In genomic region chr12:113260636-113261300, GRCh38 we compare ENCODE assay signal across 15 cellular contexts. TPM values are rescaled to one million over a fixed set of nuclear protein-coding genes. Genes with fewer than 3 reads are reported as not detected.
DNase-seq lines count a peak whose midpoint lies in the region; ATAC-seq and TF ChIP-seq lines count a peak whose summit lies in the region.
"Had no signal": no experiment of that assay in that cellular context is flagged by ENCODE, and none has a peak within 500 bp of the region (broad histone marks: within the 10 kb centered on the region; RNA-seq: fewer than 3 reads in every experiment).

No MANE protein-coding gene starts in this region.

- peaks cover 0 to 36% of the 10 kb centered on the region in 2 donors for H3K4me1 ChIP-seq in right atrium auricular region
- H3K4me1 ChIP-seq in ovary (ENCODE audit: insufficient read depth), result peaks cover 22% of the 10 kb centered on the region
- H3K4me1 ChIP-seq in uterus, result no peaks in the 10 kb centered on the region
- no peaks in the 10 kb centered on the region for H3K4me1 ChIP-seq in neural progenitor cell

- H3K9me3 ChIP-seq in right atrium auricular region, result no peaks in the 10 kb centered on the region
- no peaks in the 10 kb centered on the region for H3K9me3 ChIP-seq in ovary
- no peaks in the 10 kb centered on the region for H3K9me3 ChIP-seq in uterus
- H3K9me3 ChIP-seq in neural progenitor cell (ENCODE audit: low read depth), result no peaks in the 10 kb centered on the region

- no peaks in the 10 kb centered on the region for H3K79me2 ChIP-seq in neural progenitor cell (ENCODE audit: low read depth)

- TF ChIP-seq EP300 in ovary (IDR thresholded peaks at IDR 0.05), result no peak

- 52 to 65% (median 55%) methylated on average over 12 of the region's 12 CpGs for WGBS in ovary, 3 donors

- POLR2A ChIA-PET in activated CD4-positive, alpha-beta T cell treated with anti-CD3 and anti-CD28 coated beads, Interleukin-2, amount 10 ng/mL, durations not matched to agents 7 days and 5 days (lab: Charles Lee), result no interaction called here

- no peak overlapping the region for H3K4me2 ChIP-seq in neural progenitor cell

- H4K20me1 ChIP-seq in neural progenitor cell (ENCODE audit: low read depth), result peaks cover 3% of the 10 kb centered on the region

- H3K36me3 ChIP-seq in right atrium auricular region (peaks cover 15% of the 10 kb centered on the region), ovary (no peaks in the 10 kb centered on the region), uterus (no peaks in the 10 kb centered on the region), neural progenitor cell (no peaks in the 10 kb centered on the region)

- no peaks in the 10 kb centered on the region for H3K36me3 Mint-ChIP-seq in neural progenitor cell
- H3K36me3 Mint-ChIP-seq in activated CD4-positive, alpha-beta T cell treated with anti-CD3 and anti-CD28 coated beads, Interleukin-2, amount 10 ng/mL, durations not matched to agents 7 days and 5 days (ENCODE audit: low read depth), result peaks cover 24% of the 10 kb centered on the region

- H3K9me3 Mint-ChIP-seq in neural progenitor cell, result no peaks in the 10 kb centered on the region
- peaks cover 2% of the 10 kb centered on the region for H3K9me3 Mint-ChIP-seq in activated CD4-positive, alpha-beta T cell treated with anti-CD3 and anti-CD28 coated beads, Interleukin-2, amount 10 ng/mL, durations not matched to agents 7 days and 5 days
- H3K9me3 Mint-ChIP-seq: IgD-negative memory B cell had no signal

- no peak overlapping the region for H3K4me3 Mint-ChIP-seq in neural progenitor cell
- no peak overlapping the region for H3K4me3 Mint-ChIP-seq in activated CD4-positive, alpha-beta T cell treated with anti-CD3 and anti-CD28 coated beads, Interleukin-2, amount 10 ng/mL, durations not matched to agents 7 days and 5 days
- H3K4me3 Mint-ChIP-seq: IgD-negative memory B cell had no signal

- H3K27me3 Mint-ChIP-seq in neural progenitor cell (ENCODE audit: insufficient read depth, low read depth), result peaks cover 5% of the 10 kb centered on the region
- H3K27me3 Mint-ChIP-seq in activated CD4-positive, alpha-beta T cell treated with anti-CD3 and anti-CD28 coated beads, Interleukin-2, amount 10 ng/mL, durations not matched to agents 7 days and 5 days, result no peaks in the 10 kb centered on the region
- H3K27me3 Mint-ChIP-seq: IgD-negative memory B cell had no signal

- ATAC-seq in Right ventricle myocardium inferior, result no peak

- DNase-seq in right atrium auricular region (ENCODE audit: low spot score), result no peak
- DNase-seq in Right ventricle myocardium inferior (ENCODE audit: missing footprints), result no peak
- DNase-seq in ovary, result peak in 1 of 5 donors; percentile 6
- DNase-seq in uterus, result no peak
- no peak for DNase-seq in neural progenitor cell (ENCODE audit: low spot score)
- DNase-seq in activated CD4-positive, alpha-beta T cell treated with anti-CD3 and anti-CD28 coated beads, Interleukin-2, amount 10 ng/mL, durations not matched to agents 7 days and 5 days, result no peak
- no peak for DNase-seq in superior temporal gyrus (ENCODE audit: extremely low spot score)
- DNase-seq: activated CD4-positive, CD25-positive, alpha-beta regulatory T cell; activated gamma-delta T cell; kidney glomerular epithelial cell; NCI-H1436 treated with DMSO at 0.1 percent for 48 hours; NCI-H526 treated with DMSO at 0.1 percent for 48 hours; SIG-M5 had no signal

- H3K4me3 ChIP-seq in right atrium auricular region (no peak overlapping the region), ovary (no peak overlapping the region), uterus (no peak overlapping the region), neural progenitor cell (no peak overlapping the region)

- H3K27me3 ChIP-seq in right atrium auricular region (no peaks in the 10 kb centered on the region), ovary (no peaks in the 10 kb centered on the region), uterus (no peaks in the 10 kb centered on the region), neural progenitor cell (no peaks in the 10 kb centered on the region)

- CTCF ChIA-PET in activated CD4-positive, alpha-beta T cell treated with anti-CD3 and anti-CD28 coated beads, Interleukin-2, amount 10 ng/mL, durations not matched to agents 7 days and 5 days (lab: Charles Lee), result interaction anchor here (0.6 to 1.3 kb wide), 5 partner anchors 9 to 185 kb away, joined by 3 to 4 read pairs (median 3); partner anchors contain the start of gene DDX54

- no peaks in the 10 kb centered on the region for H3F3A ChIP-seq in neural progenitor cell (ENCODE audit: low read depth)

- H3K27ac Mint-ChIP-seq in neural progenitor cell, result no peak overlapping the region
- H3K27ac Mint-ChIP-seq in activated CD4-positive, alpha-beta T cell treated with anti-CD3 and anti-CD28 coated beads, Interleukin-2, amount 10 ng/mL, durations not matched to agents 7 days and 5 days, result no peak overlapping the region

- H3K27ac ChIP-seq in right atrium auricular region, result peak overlapping the region; percentile 81 to 85
- H3K27ac ChIP-seq in cingulate gyrus (ENCODE audit: low read depth, low read length), result peak overlapping the region; percentile 95
- H3K27ac ChIP-seq in ovary, result peak overlapping the region; percentile 59 to 66
- H3K27ac ChIP-seq in uterus, result peak overlapping the region; percentile 70 to 74
- no peak overlapping the region for H3K27ac ChIP-seq in neural progenitor cell

- TF ChIP-seq CTCF in right atrium auricular region (IDR thresholded peaks at IDR 0.05) (no peak), ovary (IDR thresholded peaks at IDR 0.05) (no peak), uterus (IDR thresholded peaks at IDR 0.05) (no peak), neural progenitor cell (IDR thresholded peaks at IDR 0.05) (no peak)

- intact Hi-C loops in Right ventricle myocardium inferior (cut with DNase I), result no loop called here
- intact Hi-C loops in ovary (cut with DNase I), result no loop called here
- intact Hi-C loops in uterus (cut with DNase I; ENCODE audit: low total_unique reads), result no loop called here

- peaks cover 20% of the 10 kb centered on the region for H3K4me1 Mint-ChIP-seq in neural progenitor cell
- peaks cover 44% of the 10 kb centered on the region for H3K4me1 Mint-ChIP-seq in activated CD4-positive, alpha-beta T cell treated with anti-CD3 and anti-CD28 coated beads, Interleukin-2, amount 10 ng/mL, durations not matched to agents 7 days and 5 days

- TF ChIP-seq POLR2A in ovary (IDR thresholded peaks at IDR 0.05), result no peak
- no peak for TF ChIP-seq POLR2A in uterus (IDR thresholded peaks at IDR 0.05)

- no peak overlapping the region for H2AFZ ChIP-seq in neural progenitor cell (replicated peaks)

- H3K9ac ChIP-seq in neural progenitor cell, result no peak overlapping the region

RNA-seq across cellular contexts. Expression of gene TPCN1, which starts 39.5 kb away (rescaled TPM):
- total RNA-seq in right atrium auricular region (10 to 100 TPM; 57.3 to 58.7 TPM), Right ventricle myocardium inferior (120 TPM), ovary (10 to 100 TPM; 29.8 to 65.6 (median 54.8) TPM), uterus (10 to 100 TPM; 21.4 to 79.8 (median 52.9) TPM), neural progenitor cell (ENCODE audit: low replicate concordance) (12.2 and 19.1 TPM in 2 replicates)
- polyA plus RNA-seq in ovary, result 10 to 100 TPM; 28.0 to 40.3 TPM
- total RNA-seq in activated CD4-positive, alpha-beta T cell treated with anti-CD3 and anti-CD28 coated beads, Interleukin-2, amount 10 ng/mL, durations not matched to agents 7 days and 5 days, result 10 to 100 TPM; 18.6 to 20.9 TPM
